ENCODE assay signal across 1 cellular context in genomic region chr20:5031206-5031557, GRCh38.
TF ChIP-seq lines count a peak whose summit lies in the region.

No MANE protein-coding gene starts in this region.

TF ChIP-seq in HepG2, 621 proteins besides CTCF, POLR2A, EP300 and RAD21 (continued from another document):
- 0 out of 2 replicates have a peak, but pooled peaks have one; percentile 13 for TF ChIP-seq FUBP1 (CRISPR knock-in tag; IDR thresholded peaks at IDR 0.05; ENCODE audit: borderline replicate concordance)
- TF ChIP-seq ZNF703 (CRISPR knock-in tag; IDR thresholded peaks at IDR 0.05; ENCODE audit: borderline replicate concordance): no peak
- peak; percentile 47; the same call in 1 of the 2 replicates for TF ChIP-seq ZNF770 (CRISPR knock-in tag; IDR thresholded peaks at IDR 0.05)
